Comparison of ENCODE assay signal across 21 cellular contexts in the genomic region with DNA sequence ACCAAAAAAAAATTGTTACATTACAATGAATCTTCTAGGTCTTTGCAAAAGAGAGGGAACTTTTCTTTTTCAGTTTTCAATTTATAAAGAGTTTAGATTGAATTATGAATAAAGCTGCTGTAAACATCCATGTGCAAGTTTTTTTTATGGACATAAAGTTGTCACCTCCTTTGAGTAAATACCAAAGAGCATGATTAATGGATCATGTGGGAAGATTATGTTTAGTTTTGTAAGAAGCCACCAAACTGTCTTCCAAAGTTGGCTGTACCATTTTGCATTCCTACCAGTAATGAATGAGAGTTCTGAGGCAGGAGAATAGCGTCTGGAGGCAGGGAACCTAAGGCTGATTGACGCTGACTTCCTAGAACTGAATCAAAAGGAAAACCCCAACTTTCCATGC.
"Had no signal": no experiment of that assay in that cellular context is flagged by ENCODE, and none has a peak within 500 bp of the region (broad histone marks: within the 10 kb centered on the region; RNA-seq: fewer than 3 reads in every experiment).

No MANE protein-coding gene starts in this region.

- DNase-seq: dorsolateral prefrontal cortex; effector CD4-positive, alpha-beta T cell; heart left ventricle; kidney; mammary epithelial cell; mesendoderm; naive thymus-derived CD8-positive, alpha-beta T cell; nephron progenitor cell; nucleus accumbens; spleen; stimulated activated CD4-positive, alpha-beta T cell treated with anti-CD3 and anti-CD28 coated beads, Interleukin-4, amount 100 ng/mL, for 4 hours; stimulated activated naive CD8-positive, alpha-beta T cell treated with anti-CD3 and anti-CD28 coated beads, Interleukin-15, Interleukin-2, amounts not matched to agents 100 U/mL and 50 U/mL, for 24 hours; trophoblast cell had no signal

- H3K27me3 ChIP-seq: dorsolateral prefrontal cortex, foreskin keratinocyte, gastroesophageal sphincter, heart left ventricle, hepatocyte, right atrium auricular region, spleen, suprapubic skin, vagina had no signal

- H3K27ac ChIP-seq: dorsolateral prefrontal cortex, foreskin keratinocyte, gastroesophageal sphincter, heart left ventricle, hepatocyte, prostate gland, right atrium auricular region, spleen, suprapubic skin, vagina had no signal

- H3K4me3 Mint-ChIP-seq: nephron progenitor cell; stimulated activated memory B cell treated with anti-CD40 and anti-IgM and Interleukin-4, amounts not matched to agents 10 μg/mL and 1 μg/mL and 100 μg/mL, for 72 hours had no signal

- H3K4me3 ChIP-seq: dorsolateral prefrontal cortex, gastroesophageal sphincter, heart left ventricle, hepatocyte, prostate gland, right atrium auricular region, spleen, suprapubic skin, vagina had no signal

- H3K27me3 Mint-ChIP-seq: naive thymus-derived CD8-positive, alpha-beta T cell; stimulated activated memory B cell treated with anti-CD40 and anti-IgM and Interleukin-4, amounts not matched to agents 10 μg/mL and 1 μg/mL and 100 μg/mL, for 72 hours had no signal

- H3K27ac Mint-ChIP-seq: nephron progenitor cell; stimulated activated memory B cell treated with anti-CD40 and anti-IgM and Interleukin-4, amounts not matched to agents 10 μg/mL and 1 μg/mL and 100 μg/mL, for 72 hours had no signal

- H3K9me3 ChIP-seq: prostate gland, vagina had no signal

- H3K4me1 ChIP-seq: prostate gland, suprapubic skin had no signal

- H3K36me3 ChIP-seq: gastroesophageal sphincter, heart left ventricle, prostate gland, right atrium auricular region, spleen, suprapubic skin, vagina had no signal

- H3K4me1 Mint-ChIP-seq: nephron progenitor cell had no signal
